In genomic region chr1:63366915-63367217, GRCh38 we compare ENCODE assay signal across 8 cellular contexts. TPM values are rescaled to one million over a fixed set of nuclear protein-coding genes. Genes with fewer than 3 reads are reported as not detected.
A peak's percentile ranks its signal among the peaks of the same experiment; 100 is the strongest.
DNase-seq lines count a peak whose midpoint lies in the region; ATAC-seq, FAIRE-seq and TF ChIP-seq lines count a peak whose summit lies in the region.

No MANE protein-coding gene starts in this region.

- no peak for DNase-seq in stimulated activated naive CD8-positive, alpha-beta T cell treated with anti-CD3 and anti-CD28 coated beads, Interleukin-15, Interleukin-2, amounts not matched to agents 100 U/mL and 50 U/mL, for 24 hours
- no peak for DNase-seq in K562 (ENCODE audit: extremely low read depth in 1 of 4, low spot score in 3 of 4)
- DNase-seq in vagina (ENCODE audit: extremely low spot score in 2 of 2) = no peak
- no peak for DNase-seq in urothelium cell line (ENCODE audit: low spot score)
- no peak for DNase-seq in T-helper 9 cell
- no peak for DNase-seq in posterior cingulate gyrus

- POLR2A ChIA-PET in K562 (lab: Yijun Ruan, JAX) = interaction anchor here (0.8 kb wide), 1 partner anchor 231 kb away, joined by 3 read pairs; no protein-coding TSS in a partner anchor

- CTCF ChIA-PET in K562 (lab: Yijun Ruan, JAX; ENCODE audit: low intra/inter-chr PET ratio) = interaction anchor here (0.6 kb wide), 1 partner anchor 192 kb away, joined by 3 read pairs; no protein-coding TSS in a partner anchor

- no peaks in the 10 kb centered on the region for H3K9me3 Mint-ChIP-seq in stimulated activated naive CD8-positive, alpha-beta T cell treated with anti-CD3 and anti-CD28 coated beads, Interleukin-15, Interleukin-2, amounts not matched to agents 100 ng/mL and 50 ng/mL, for 24 hours

- peaks cover 6 to 11% of the 10 kb centered on the region in 2 experiments; a peak in 4 of 5 replicates for H3K4me1 ChIP-seq in K562 (replicated peaks in 1 of 2; ENCODE audit: control insufficient read depth in 2 of 2, insufficient read depth in 2 of 2, low read length in 2 of 2)
- H3K4me1 ChIP-seq in mesodermal cell (ENCODE audit: control insufficient read depth, insufficient read depth, low read length, poor library complexity, severe bottlenecking) = peaks cover 5% of the 10 kb centered on the region
- H3K4me1 ChIP-seq in vagina = peaks cover 17% of the 10 kb centered on the region

- H2AFZ ChIP-seq in K562 (ENCODE audit: low read depth, low read length) = peak overlapping the region; percentile 99

- peaks cover 23% of the 10 kb centered on the region for H3K4me1 Mint-ChIP-seq in stimulated activated naive CD8-positive, alpha-beta T cell treated with anti-CD3 and anti-CD28 coated beads, Interleukin-15, Interleukin-2, amounts not matched to agents 100 ng/mL and 50 ng/mL, for 24 hours (ENCODE audit: low read depth)

- H3K27ac ChIP-seq in K562 (ENCODE audit: extremely low read depth, low read depth, low read length) = peak overlapping the region; percentile 64
- no peak overlapping the region for H3K27ac ChIP-seq in mesodermal cell (ENCODE audit: low read depth, low read length, severe bottlenecking)
- H3K27ac ChIP-seq in vagina = peak overlapping the region; percentile 66

- TSS peak; percentile 81 for BruUV-seq in K562 (replicated peaks; lab: Mats Ljungman, UMichigan)

- H3K36me3 Mint-ChIP-seq in stimulated activated naive CD8-positive, alpha-beta T cell treated with anti-CD3 and anti-CD28 coated beads, Interleukin-15, Interleukin-2, amounts not matched to agents 100 ng/mL and 50 ng/mL, for 24 hours (ENCODE audit: low read depth) = peaks cover 13% of the 10 kb centered on the region

- peaks cover 14% of the 10 kb centered on the region for H3K79me2 ChIP-seq in K562 (ENCODE audit: control insufficient read depth, insufficient read depth, low read length)

- in situ Hi-C loops in K562 (cut with MboI) = no loop called here

- intact Hi-C loops in K562 (cut with micrococcal nuclease) = loop anchor here (10.0 kb wide), 1 partner anchor 158 kb away; the partner anchor contains the start of genes EFCAB7 and ITGB3BP
- intact Hi-C loops in vagina (cut with DNase I) = no loop called here
- intact Hi-C loops in posterior cingulate gyrus (cut with DNase I) = loop anchor here (10.0 kb wide), 1 partner anchor 932 kb away; the partner anchor contains the start of gene USP1

- H3K4me3 ChIP-seq in K562 = peak overlapping the region; percentile 72
- peak overlapping the region; percentile 79 for H3K4me3 ChIP-seq in mesodermal cell (ENCODE audit: extremely low read depth, insufficient read depth, low read length, poor library complexity, severe bottlenecking)
- peak overlapping the region; percentile 70 to 91 for H3K4me3 ChIP-seq in vagina

- H3K9me3 ChIP-seq in K562 (replicated peaks; ENCODE audit: control insufficient read depth, insufficient read depth, low read depth, low read length) (no peaks in the 10 kb centered on the region), mesodermal cell (ENCODE audit: control insufficient read depth, low read length) (no peaks in the 10 kb centered on the region), vagina (no peaks in the 10 kb centered on the region)

- FAIRE-seq in K562 (lab: Jason Lieb, UNC) = no peak
- FAIRE-seq in urothelium cell line (lab: Jason Lieb, UNC) = no peak

- no peaks in the 10 kb centered on the region for H3K9me1 ChIP-seq in K562 (ENCODE audit: control insufficient read depth, insufficient read depth, low read length)

- H3K9ac ChIP-seq in K562 (ENCODE audit: insufficient read depth in 1 of 2, low read depth in 2 of 2, low read length in 2 of 2) = peak overlapping the region; percentile 81 to 91

- WGBS in K562 (ENCODE audit: insufficient coverage, low coverage, missing lambda C conversion rate) = 83% methylated on average over 7 of the region's 7 CpGs
- WGBS in mesodermal cell (ENCODE audit: insufficient coverage in 2 of 2), 2 experiments = 91 to 96% methylated on average over 7 of the region's 7 CpGs

- peak overlapping the region; percentile 84 for H3K27ac Mint-ChIP-seq in stimulated activated naive CD8-positive, alpha-beta T cell treated with anti-CD3 and anti-CD28 coated beads, Interleukin-15, Interleukin-2, amounts not matched to agents 100 ng/mL and 50 ng/mL, for 24 hours

- H3K27me3 ChIP-seq in K562 (ENCODE audit: control insufficient read depth in 2 of 2, insufficient read depth in 2 of 2, low read length in 2 of 2) = no peaks in the 10 kb centered on the region
- H3K27me3 ChIP-seq in vagina = no peaks in the 10 kb centered on the region

- TF ChIP-seq CTCF in K562 (IDR thresholded peaks at IDR 0.05 in 2 of 3, conservative IDR thresholded peaks at IDR 0.05 in 1 of 3; ENCODE audit: insufficient read depth in 2 of 3, low read depth in 1 of 3, low read length in 3 of 3) (no peak), vagina (IDR thresholded peaks at IDR 0.05) (no peak)

- H3K27me3 Mint-ChIP-seq in stimulated activated naive CD8-positive, alpha-beta T cell treated with anti-CD3 and anti-CD28 coated beads, Interleukin-15, Interleukin-2, amounts not matched to agents 100 ng/mL and 50 ng/mL, for 24 hours = peaks cover 4% of the 10 kb centered on the region

- peak overlapping the region; percentile 84 for H3K4me3 Mint-ChIP-seq in stimulated activated naive CD8-positive, alpha-beta T cell treated with anti-CD3 and anti-CD28 coated beads, Interleukin-15, Interleukin-2, amounts not matched to agents 100 ng/mL and 50 ng/mL, for 24 hours

- ATAC-seq in stimulated activated naive CD8-positive, alpha-beta T cell treated with anti-CD3 and anti-CD28 coated beads, Interleukin-15, Interleukin-2, amounts not matched to agents 100 U/mL and 50 U/mL, for 24 hours = no peak
- ATAC-seq in K562 = no peak

- TF ChIP-seq RAD21 in K562 (CRISPR knock-in tag; conservative IDR thresholded peaks at IDR 0.05 in 1 of 2, IDR thresholded peaks at IDR 0.05 in 1 of 2) = no peak

- TF ChIP-seq POLR2A in K562 (conservative IDR thresholded peaks at IDR 0.05) = no peak
- no peak for TF ChIP-seq POLR2A in vagina (IDR thresholded peaks at IDR 0.05)

- no peaks in the 10 kb centered on the region for H4K20me1 ChIP-seq in K562 (replicated peaks; ENCODE audit: control insufficient read depth, insufficient read depth, low read length)

- H3K36me3 ChIP-seq in K562 (ENCODE audit: control insufficient read depth, insufficient read depth, low read length) = peaks cover 10% of the 10 kb centered on the region; the same call in 2 of the 3 replicates
- H3K36me3 ChIP-seq in mesodermal cell (ENCODE audit: control insufficient read depth, insufficient read depth, low read length) = no peaks in the 10 kb centered on the region
- H3K36me3 ChIP-seq in vagina = peaks cover 0 to 8% of the 10 kb centered on the region in 2 donors

- H3K4me2 ChIP-seq in K562 (ENCODE audit: insufficient read depth, low read length) = peak overlapping the region; percentile 85

- no peak for TF ChIP-seq EP300 in K562 (IDR thresholded peaks at IDR 0.05; ENCODE audit: low read length)

RNA-seq across cellular contexts. Expression of gene ALG6, which starts 0.6 kb away (rescaled TPM):
- 40.1 and 91.4 TPM in 2 replicates for total RNA-seq in K562 (2011; cell fraction: chromatin; rRNA removed; ENCODE audit: low replicate concordance)
- 22.1 and 29.7 TPM in 2 replicates for total RNA-seq in K562 (2011; cell fraction: nucleolus; rRNA removed)
- 47.5 and 55.0 TPM in 2 replicates for total RNA-seq in K562 (2011; cell fraction: nucleoplasm; rRNA removed)
- total RNA-seq in K562 (2014; rRNA removed) (18.9 and 21.1 TPM in 2 replicates), K562 (2014; rRNA removed; fragmentation: Illumina TruSeq; extraction: Trizol) (25.4 and 28.0 TPM in 2 replicates), K562 (2015; rRNA removed; fragmentation: Illumina TruSeq; extraction: Trizol) (21.1 and 23.3 TPM in 2 replicates), K562 (2021) (14.6 and 16.9 TPM in 2 replicates), vagina (13.0 TPM)
- polyA plus RNA-seq in K562 (2011; rRNA removed) (22.8 and 35.7 TPM in 2 replicates), K562 (2014; fragmentation: Illumina TruSeq; extraction: Trizol) (16.3 and 18.9 TPM in 2 replicates), K562 (2014; fragmentation: Nextera tagmentation; extraction: Ambion mirVana) (10 to 100 TPM; 26.8 to 29.1 TPM), K562 (2014; rRNA removed) (16.0 and 21.9 TPM in 2 replicates)
- polyA plus RNA-seq in K562 (2011; cell fraction: cytosol; rRNA removed) = 4.6 and 9.9 TPM in 2 replicates
- 28.0 and 34.6 TPM in 2 replicates for polyA plus RNA-seq in K562 (2011; cell fraction: nucleus; rRNA removed)
- 13.1 and 18.3 TPM in 2 replicates for polyA plus RNA-seq in K562 (2012)
- 26.1 and 32.9 TPM in 2 replicates for polyA minus RNA-seq in K562 (2011; rRNA and poly(A)+ RNA removed)
- polyA minus RNA-seq in K562 (2011; cell fraction: cytosol; rRNA and poly(A)+ RNA removed) = 6.6 and 7.6 TPM in 2 replicates
- 28.1 and 43.3 TPM in 2 replicates for polyA minus RNA-seq in K562 (2011; cell fraction: nucleus; rRNA and poly(A)+ RNA removed)
- 9.3 TPM for polyA plus RNA-seq in mesodermal cell (2013, experiment 1 of 2)
- polyA plus RNA-seq in mesodermal cell (2013, experiment 2 of 2) = 11.6 TPM

RNA-seq across cellular contexts. Expression of gene FOXD3, which starts 44.5 kb away (rescaled TPM):
- total RNA-seq in K562 (2011; cell fraction: chromatin; rRNA removed; ENCODE audit: low replicate concordance) = not detected in 2 replicates
- 0.39 and 0.50 TPM in 2 replicates for total RNA-seq in K562 (2011; cell fraction: nucleolus; rRNA removed)
- total RNA-seq in K562 (2011; cell fraction: nucleoplasm; rRNA removed) = not detected in 2 replicates
- total RNA-seq in K562 (2014; rRNA removed) (0.45 and 0.57 TPM in 2 replicates), K562 (2014; rRNA removed; fragmentation: Illumina TruSeq; extraction: Trizol) (0.07 TPM in 1 of 2 replicates, not detected in the other), K562 (2015; rRNA removed; fragmentation: Illumina TruSeq; extraction: Trizol) (not detected in 2 replicates), K562 (2021) (0.29 and 0.38 TPM in 2 replicates), vagina (not detected)
- polyA plus RNA-seq in K562 (2011; rRNA removed) (0.06 and 0.11 TPM in 2 replicates), K562 (2014; fragmentation: Illumina TruSeq; extraction: Trizol) (not detected in 2 replicates), K562 (2014; fragmentation: Nextera tagmentation; extraction: Ambion mirVana) (under 1 TPM; 0.10 to 0.13 TPM), K562 (2014; rRNA removed) (0.07 and 0.19 TPM in 2 replicates)
- polyA plus RNA-seq in K562 (2011; cell fraction: cytosol; rRNA removed) = 0.12 and 0.24 TPM in 2 replicates
- polyA plus RNA-seq in K562 (2011; cell fraction: nucleus; rRNA removed) = 0.10 and 0.34 TPM in 2 replicates
- 0.49 and 1.6 TPM in 2 replicates for polyA plus RNA-seq in K562 (2012)
- polyA minus RNA-seq in K562 (2011; rRNA and poly(A)+ RNA removed) = not detected in 2 replicates
- not detected in 2 replicates for polyA minus RNA-seq in K562 (2011; cell fraction: cytosol; rRNA and poly(A)+ RNA removed)
- 0.33 TPM in 1 of 2 replicates, not detected in the other for polyA minus RNA-seq in K562 (2011; cell fraction: nucleus; rRNA and poly(A)+ RNA removed)
- polyA plus RNA-seq in mesodermal cell (2013, experiment 1 of 2) = 3.0 TPM
- polyA plus RNA-seq in mesodermal cell (2013, experiment 2 of 2) = 3.7 TPM
